Comparison of ENCODE assay signal across 8 cellular contexts in genomic region chr17:78040561-78041400, GRCh38.
DNase-seq lines count a peak whose midpoint lies in the region; ATAC-seq and TF ChIP-seq lines count a peak whose summit lies in the region.

No MANE protein-coding gene starts in this region.

- no peak overlapping the region for H2AFZ ChIP-seq in neuronal stem cell (ENCODE audit: low read length)

- H3K9me3 Mint-ChIP-seq in activated T-cell treated with anti-CD3 and anti-CD28 coated beads, Interleukin-2, amount 50 U/mL, for 72 hours, result peaks cover 0 to 2% of the 10 kb centered on the region in 2 donors
- peaks cover 2% of the 10 kb centered on the region for H3K9me3 Mint-ChIP-seq in glutamatergic neuron (ENCODE audit: unreplicated experiment)

- H3K23ac ChIP-seq in neuronal stem cell (ENCODE audit: low read depth, low read length, poor library complexity), result peak overlapping the region; percentile 22

- H3K36me3 Mint-ChIP-seq in activated T-cell treated with anti-CD3 and anti-CD28 coated beads, Interleukin-2, amount 50 U/mL, for 72 hours (ENCODE audit: insufficient read depth in 2 of 2), result peaks cover 0 to 19% of the 10 kb centered on the region in 2 donors
- H3K36me3 Mint-ChIP-seq in glutamatergic neuron (ENCODE audit: unreplicated experiment), result peaks cover 4% of the 10 kb centered on the region

- no peaks in the 10 kb centered on the region for H3K27me3 Mint-ChIP-seq in activated T-cell treated with anti-CD3 and anti-CD28 coated beads, Interleukin-2, amount 50 U/mL, for 72 hours (ENCODE audit: low read depth)
- H3K27me3 Mint-ChIP-seq in glutamatergic neuron (ENCODE audit: unreplicated experiment), result no peaks in the 10 kb centered on the region

- no peaks in the 10 kb centered on the region for H3K27me3 ChIP-seq in neuronal stem cell (ENCODE audit: control insufficient read depth in 3 of 3, insufficient read depth in 3 of 3, low read depth in 1 of 3, low read length in 3 of 3)

- no peak overlapping the region for H3K14ac ChIP-seq in neuronal stem cell (ENCODE audit: low read length)

- H3K18ac ChIP-seq in neuronal stem cell (ENCODE audit: low read length), result peak overlapping the region; percentile 68

- no peak overlapping the region for H4K91ac ChIP-seq in neuronal stem cell (ENCODE audit: low read depth, low read length, poor library complexity)

- no peak overlapping the region for H3K9ac ChIP-seq in neuronal stem cell (ENCODE audit: low read depth, low read length, poor library complexity)

- DNase-seq in A172 (ENCODE audit: low spot score) (peak; percentile 63), NCI-H82 treated with DMSO at 0.1 percent for 48 hours (lab: John Stamatoyannopoulos, UW; ENCODE audit: unreplicated experiment) (peak; percentile 33), fibroblast of gingiva (ENCODE audit: low read depth) (peak; percentile 74), neuronal stem cell (ENCODE audit: low spot score) (no peak), glutamatergic neuron (no peak)
- DNase-seq in activated T-cell treated with anti-CD3 and anti-CD28 coated beads, Interleukin-2, amount 50 U/mL, for 72 hours, result peak in 1 of 2 donors; percentile 39

- H3K4me2 ChIP-seq in neuronal stem cell (ENCODE audit: insufficient read depth, low read length, poor library complexity, severe bottlenecking), result no peak overlapping the region

- no peak overlapping the region for H4K8ac ChIP-seq in neuronal stem cell (ENCODE audit: low read depth, low read length)

- peak; percentile 15 for TF ChIP-seq POLR2A in GM19193 (IDR thresholded peaks at IDR 0.05; ENCODE audit: extremely low read depth, insufficient read depth, insufficient read length)

- no peak overlapping the region for H3K4ac ChIP-seq in neuronal stem cell (ENCODE audit: low read length)

- H3K27ac Mint-ChIP-seq in activated T-cell treated with anti-CD3 and anti-CD28 coated beads, Interleukin-2, amount 50 U/mL, for 72 hours, result peak overlapping the region; percentile 58
- no peak overlapping the region for H3K27ac Mint-ChIP-seq in glutamatergic neuron (ENCODE audit: unreplicated experiment)

- H2AK5ac ChIP-seq in neuronal stem cell (ENCODE audit: low read depth, low read length), result no peak overlapping the region

- no peak overlapping the region for H3K4me3 ChIP-seq in neuronal stem cell (ENCODE audit: low read length in 2 of 2)

- H3K4me3 Mint-ChIP-seq in activated T-cell treated with anti-CD3 and anti-CD28 coated beads, Interleukin-2, amount 50 U/mL, for 72 hours, result peak overlapping the region; percentile 58 to 77
- H3K4me3 Mint-ChIP-seq in glutamatergic neuron (ENCODE audit: unreplicated experiment), result no peak overlapping the region

- no peak for TF ChIP-seq CTCF in glutamatergic neuron (IDR thresholded peaks at IDR 0.05; ENCODE audit: partially characterized antibody, unreplicated experiment)

- peaks cover 2 to 8% of the 10 kb centered on the region in 2 donors for H3K9me3 ChIP-seq in neuronal stem cell (replicated peaks in 1 of 2; ENCODE audit: control insufficient read depth in 2 of 2, insufficient read depth in 1 of 2, low read depth in 1 of 2, low read length in 2 of 2)

- no peaks in the 10 kb centered on the region for H3K4me1 ChIP-seq in neuronal stem cell (ENCODE audit: control insufficient read depth in 2 of 2, insufficient read depth in 1 of 2, low read depth in 1 of 2, low read length in 2 of 2)

- peak; percentile 64 to 77 for ATAC-seq in activated T-cell treated with anti-CD3 and anti-CD28 coated beads, Interleukin-2, amount 50 U/mL, for 72 hours (replicated peaks in 1 of 2)
- no peak for ATAC-seq in HG03139 (IDR thresholded peaks at IDR 0.05; ENCODE audit: unreplicated experiment)

- no CpG with 5 or more reads among the region's 44 CpGs for WGBS in neuronal stem cell (ENCODE audit: extremely low coverage in 2 of 2, insufficient read length in 2 of 2, insufficient replicate concordance in 1 of 2), 2 donors

- H2BK15ac ChIP-seq in neuronal stem cell (ENCODE audit: low read length), result no peak overlapping the region

- H2BK120ac ChIP-seq in neuronal stem cell (ENCODE audit: low read depth, low read length), result no peak overlapping the region

- peaks cover 22 to 78% of the 10 kb centered on the region in 2 donors for H3K36me3 ChIP-seq in neuronal stem cell (replicated peaks in 1 of 2; ENCODE audit: control insufficient read depth in 2 of 2, insufficient read depth in 2 of 2, low read length in 2 of 2)

- H2BK12ac ChIP-seq in neuronal stem cell (ENCODE audit: low read length), result no peak overlapping the region

- no peak overlapping the region for H2BK5ac ChIP-seq in neuronal stem cell (ENCODE audit: low read length)

- H3K4me1 Mint-ChIP-seq in activated T-cell treated with anti-CD3 and anti-CD28 coated beads, Interleukin-2, amount 50 U/mL, for 72 hours (ENCODE audit: low read depth), result peaks cover 19% of the 10 kb centered on the region
- H3K4me1 Mint-ChIP-seq in glutamatergic neuron (ENCODE audit: low read depth, unreplicated experiment), result no peaks in the 10 kb centered on the region

- no peak overlapping the region for H3K27ac ChIP-seq in neuronal stem cell (replicated peaks; ENCODE audit: low read length)

- peaks cover 2% of the 10 kb centered on the region for H3K79me1 ChIP-seq in neuronal stem cell (ENCODE audit: low read depth, low read length)

Comparison
In these comparisons a context has a peak if more than half of its experiments do, and no peak if none do; other contexts are left out.
1. DNase-seq: peak in A172 (single experiment), NCI-H82 treated with DMSO at 0.1 percent for 48 hours (single experiment) and fibroblast of gingiva (single experiment); none in neuronal stem cell (single experiment) and glutamatergic neuron (single experiment).